29 cellular contexts compared by ENCODE assay signal in the genomic region with DNA sequence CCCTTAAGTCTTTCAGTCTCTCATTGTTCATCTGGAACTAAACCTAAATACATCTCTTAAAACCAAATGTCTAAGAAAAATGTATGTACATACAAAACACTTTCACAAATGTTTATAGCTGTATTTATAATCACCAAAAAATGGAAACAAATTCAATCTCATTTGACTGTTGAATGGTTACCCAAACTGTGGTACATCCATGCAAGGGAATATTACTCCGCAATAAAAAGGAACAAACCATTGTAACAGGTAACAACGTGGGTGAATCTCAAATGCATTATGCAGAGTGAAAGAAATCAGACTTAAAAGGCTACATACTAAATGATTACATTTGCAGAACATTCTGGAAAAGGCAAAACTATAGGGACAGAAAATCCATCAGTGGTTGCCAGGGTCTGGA.
"Had no signal": no experiment of that assay in that cellular context is flagged by ENCODE, and none has a peak within 500 bp of the region (broad histone marks: within the 10 kb centered on the region; RNA-seq: fewer than 3 reads in every experiment).

No MANE protein-coding gene starts in this region.

- DNase-seq: colonic mucosa; cortex of kidney; dermis blood vessel endothelial cell; dorsolateral prefrontal cortex; effector CD4-positive, alpha-beta T cell; effector CD8-positive, alpha-beta T cell; effector memory CD4-positive, alpha-beta T cell; effector memory CD8-positive, alpha-beta T cell; endodermal cell; erythroblast; esophagus squamous epithelium; foreskin fibroblast; foreskin keratinocyte; foreskin melanocyte; glutamatergic neuron; head of caudate nucleus; heart left ventricle; heart right ventricle had no signal

- H3K4me3 Mint-ChIP-seq: dendritic cell treated with granulocyte-macrophage colony-stimulating factor and Interleukin-4, amounts not matched to agents 40 ng/mL and 50 ng/mL, for 4 days; effector memory CD8-positive, alpha-beta T cell; endodermal cell had no signal

- H3K4me1 ChIP-seq: colonic mucosa, heart right ventricle had no signal

- H2AFZ ChIP-seq: hepatocyte had no signal

- H3K36me3 ChIP-seq: colonic mucosa, esophagus muscularis mucosa, esophagus squamous epithelium, gastroesophageal sphincter, heart left ventricle, heart right ventricle had no signal

- H3K9me3 Mint-ChIP-seq: effector memory CD8-positive, alpha-beta T cell had no signal

- H3K9me3 ChIP-seq: colonic mucosa, esophagus muscularis mucosa, esophagus squamous epithelium, gastroesophageal sphincter, heart left ventricle had no signal

- H3K4me2 ChIP-seq: hepatocyte had no signal

- FAIRE-seq: colon, endometrium, endothelial cell of umbilical vein, frontal cortex had no signal

- H3K27ac Mint-ChIP-seq: dendritic cell treated with granulocyte-macrophage colony-stimulating factor and Interleukin-4, amounts not matched to agents 40 ng/mL and 50 ng/mL, for 4 days; effector memory CD8-positive, alpha-beta T cell; endodermal cell had no signal

- H3K27ac ChIP-seq: colonic mucosa, coronary artery, dorsolateral prefrontal cortex, epithelial cell of prostate, esophagus muscularis mucosa, esophagus squamous epithelium, foreskin keratinocyte, gastroesophageal sphincter, heart left ventricle, heart right ventricle, hepatocyte had no signal

- H3K27me3 Mint-ChIP-seq: dendritic cell treated with granulocyte-macrophage colony-stimulating factor and Interleukin-4, amounts not matched to agents 40 ng/mL and 50 ng/mL, for 4 days; effector memory CD8-positive, alpha-beta T cell had no signal

- H3K79me2 ChIP-seq: hepatocyte had no signal

- ATAC-seq: effector memory CD8-positive, alpha-beta T cell; esophagus mucosa; foreskin keratinocyte; gastroesophageal sphincter; heart left ventricle; heart right ventricle had no signal

- H3K4me3 ChIP-seq: colonic mucosa, coronary artery, dorsolateral prefrontal cortex, esophagus muscularis mucosa, esophagus squamous epithelium, gastroesophageal sphincter, heart left ventricle, heart right ventricle, hepatocyte had no signal

- H3K27me3 ChIP-seq: colonic mucosa, dorsolateral prefrontal cortex, esophagus muscularis mucosa, esophagus squamous epithelium, foreskin keratinocyte, gastroesophageal sphincter, heart left ventricle, heart right ventricle, hepatocyte had no signal
